ENCODE assay signal across 19 cellular contexts in the genomic region with DNA sequence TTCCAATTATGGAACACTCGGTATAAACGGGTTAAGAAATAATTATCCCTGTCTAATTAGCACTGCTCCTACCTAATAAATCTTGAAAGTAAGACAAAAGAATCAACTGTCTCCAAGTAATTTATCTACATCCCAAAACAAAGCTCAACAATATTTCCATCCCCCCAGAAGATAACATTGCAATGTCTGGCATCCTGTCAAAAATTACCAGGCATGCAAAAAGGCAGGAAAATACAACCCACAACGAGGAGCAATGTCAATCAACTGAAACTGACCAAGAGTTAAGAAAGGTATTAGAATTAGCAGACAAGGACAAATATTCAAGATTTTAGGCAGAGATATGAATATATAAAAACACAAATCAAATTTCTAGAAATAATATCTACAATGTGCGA.
"Had no signal": no experiment of that assay in that cellular context is flagged by ENCODE, and none has a peak within 500 bp of the region (broad histone marks: within the 10 kb centered on the region; RNA-seq: fewer than 3 reads in every experiment).

No MANE protein-coding gene starts in this region.

- H3K27me3 ChIP-seq: foreskin keratinocyte, heart right ventricle, tibial nerve, vagina had no signal

- DNase-seq: activated CD4-positive, alpha-beta memory T cell treated with anti-CD3 and anti-CD28 coated beads for 36 hours; activated CD8-positive, alpha-beta memory T cell treated with anti-CD3 and anti-CD28 coated beads, Interleukin-2, amount 10 ng/mL, durations not matched to agents 7 days and 5 days; activated effector memory CD4-positive, alpha-beta T cell treated with Interleukin-2 at 50 U/mL for 16 hours; activated naive CD4-positive, alpha-beta T cell treated with anti-CD3 and anti-CD28 coated beads, Interleukin-2, amount 50 U/mL, for 16 hours; activated T-cell treated with anti-CD3 and anti-CD28 coated beads, Interleukin-2, amount 50 U/mL, for 24 hours; effector memory CD4-positive, alpha-beta T cell; foreskin keratinocyte; heart right ventricle; nephron progenitor cell; stimulated activated CD4-positive, alpha-beta T cell treated with anti-CD3 and anti-CD28 coated beads, Interleukin-2, amount 100 ng/mL, for 24 hours; T-helper 1 cell; WERI-Rb-1 had no signal

- H3K4me3 ChIP-seq: heart right ventricle, lung, tibial nerve, vagina had no signal

- H3K27ac Mint-ChIP-seq: activated CD4-positive, alpha-beta memory T cell treated with anti-CD3 and anti-CD28 coated beads for 36 hours; activated CD8-positive, alpha-beta memory T cell treated with anti-CD3 and anti-CD28 coated beads, Interleukin-2, amount 10 ng/mL, durations not matched to agents 7 days and 5 days; activated T-cell treated with anti-CD3 and anti-CD28 coated beads, Interleukin-2, amount 50 U/mL, for 24 hours; brain; mesothelial cell of epicardium; stimulated activated memory B cell treated with anti-CD40 and anti-IgM and Interleukin-4, amounts not matched to agents 10 μg/mL and 1 μg/mL and 100 μg/mL, for 72 hours had no signal

- H3K36me3 Mint-ChIP-seq: stimulated activated memory B cell treated with anti-CD40 and anti-IgM and Interleukin-4, amounts not matched to agents 10 μg/mL and 1 μg/mL and 100 μg/mL, for 72 hours had no signal

- ATAC-seq: activated CD8-positive, alpha-beta memory T cell treated with anti-CD3 and anti-CD28 coated beads, Interleukin-2, amount 10 ng/mL, durations not matched to agents 7 days and 5 days; foreskin keratinocyte; sciatic nerve; stimulated activated memory B cell treated with anti-CD40 and anti-IgM and Interleukin-4, amounts not matched to agents 10 μg/mL and 1 μg/mL and 100 μg/mL, for 72 hours had no signal

- H3K27me3 Mint-ChIP-seq: activated CD4-positive, alpha-beta memory T cell treated with anti-CD3 and anti-CD28 coated beads for 36 hours; activated CD8-positive, alpha-beta memory T cell treated with anti-CD3 and anti-CD28 coated beads, Interleukin-2, amount 10 ng/mL, durations not matched to agents 7 days and 5 days; activated T-cell treated with anti-CD3 and anti-CD28 coated beads, Interleukin-2, amount 50 U/mL, for 24 hours; brain; stimulated activated memory B cell treated with anti-CD40 and anti-IgM and Interleukin-4, amounts not matched to agents 10 μg/mL and 1 μg/mL and 100 μg/mL, for 72 hours had no signal

- H3K4me1 Mint-ChIP-seq: nephron progenitor cell; stimulated activated memory B cell treated with anti-CD40 and anti-IgM and Interleukin-4, amounts not matched to agents 10 μg/mL and 1 μg/mL and 100 μg/mL, for 72 hours had no signal

- H3K36me3 ChIP-seq: heart right ventricle, tibial nerve, WERI-Rb-1 had no signal

- H3K27ac ChIP-seq: foreskin keratinocyte, tibial nerve, vagina, WERI-Rb-1 had no signal

- H3K4me3 Mint-ChIP-seq: activated CD4-positive, alpha-beta memory T cell treated with anti-CD3 and anti-CD28 coated beads for 36 hours; activated CD8-positive, alpha-beta memory T cell treated with anti-CD3 and anti-CD28 coated beads, Interleukin-2, amount 10 ng/mL, durations not matched to agents 7 days and 5 days; activated T-cell treated with anti-CD3 and anti-CD28 coated beads, Interleukin-2, amount 50 U/mL, for 24 hours; brain; mesothelial cell of epicardium; nephron progenitor cell; stimulated activated memory B cell treated with anti-CD40 and anti-IgM and Interleukin-4, amounts not matched to agents 10 μg/mL and 1 μg/mL and 100 μg/mL, for 72 hours had no signal

- H3K4me1 ChIP-seq: foreskin keratinocyte had no signal
